9 cellular contexts compared by ENCODE assay signal in the genomic region with DNA sequence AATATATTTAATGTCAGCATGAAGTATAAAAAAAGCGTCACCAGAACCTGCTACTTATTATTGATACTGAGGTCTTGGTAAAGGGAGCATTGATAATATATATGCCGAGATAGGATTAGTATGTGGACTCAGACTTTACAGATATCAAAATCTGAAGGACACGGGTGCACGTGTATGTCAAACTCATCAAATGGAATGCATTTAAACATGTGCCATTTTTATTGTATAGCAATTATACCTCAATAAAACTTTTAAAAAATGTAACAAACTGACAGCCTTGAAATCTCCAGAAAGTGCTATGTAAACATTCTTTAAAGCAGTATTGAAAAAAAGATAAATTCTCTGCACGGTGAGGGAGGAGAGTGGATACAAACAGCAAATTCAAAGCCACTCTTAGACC.
DNase-seq lines count a peak whose midpoint lies in the region; ATAC-seq, FAIRE-seq and TF ChIP-seq lines count a peak whose summit lies in the region.
"Had no signal": no experiment of that assay in that cellular context is flagged by ENCODE, and none has a peak within 500 bp of the region (broad histone marks: within the 10 kb centered on the region; RNA-seq: fewer than 3 reads in every experiment).

No MANE protein-coding gene starts in this region.

- peaks cover 5% of the 10 kb centered on the region; the same call in 1 of the 2 replicates for H3K9me1 ChIP-seq in IMR-90 (ENCODE audit: insufficient read depth, low read length)

- TF ChIP-seq CTCF in AG04450 (IDR thresholded peaks at IDR 0.05; ENCODE audit: low read depth, low read length) (no peak), IMR-90 (conservative IDR thresholded peaks at IDR 0.05; ENCODE audit: low read depth, low read length) (no peak), choroid plexus epithelial cell (conservative IDR thresholded peaks at IDR 0.05; ENCODE audit: low read depth, low read length) (no peak)

- peak overlapping the region; percentile 39; the same call in 1 of the 2 replicates for H3K56ac ChIP-seq in IMR-90 (ENCODE audit: extremely low read depth, insufficient read depth, low read length)

- TF ChIP-seq RAD21 in IMR-90 (IDR thresholded peaks at IDR 0.05; ENCODE audit: low read length), result no peak

- no peaks in the 10 kb centered on the region for H3K27me3 ChIP-seq in AG04450 (ENCODE audit: control insufficient read depth, insufficient read depth, low read length)
- H3K27me3 ChIP-seq in IMR-90 (ENCODE audit: control insufficient read depth, insufficient read depth, low read length), result peaks cover 2% of the 10 kb centered on the region; the same call in 1 of the 2 replicates

- H2BK5ac ChIP-seq in IMR-90 (ENCODE audit: low read depth, low read length, poor library complexity, severe bottlenecking), result no peak overlapping the region

- peaks cover 4 to 12% (median 9%) of the 10 kb centered on the region in 3 donors for H3K4me1 Mint-ChIP-seq in naive B cell

- H2AFZ ChIP-seq in IMR-90 (replicated peaks; ENCODE audit: low read length, poor library complexity), result peak overlapping the region; percentile 95

- H3K79me1 ChIP-seq in IMR-90 (ENCODE audit: low read depth in 1 of 2, low read length in 2 of 2), result peaks cover 15 to 27% of the 10 kb centered on the region in 2 experiments

- H3K9me3 ChIP-seq in AG04450 (ENCODE audit: control insufficient read depth, insufficient read depth, low read length), result no peaks in the 10 kb centered on the region; the same call in 1 of the 2 replicates
- H3K9me3 ChIP-seq in IMR-90 (ENCODE audit: control insufficient read depth, insufficient read depth, low read length), result no peaks in the 10 kb centered on the region

- H2BK120ac ChIP-seq in IMR-90 (ENCODE audit: low read depth, low read length), result no peak overlapping the region

- no peak overlapping the region; a peak in 2 of 4 replicates for H4K8ac ChIP-seq in IMR-90 (ENCODE audit: low read depth in 2 of 2, low read length in 2 of 2)

- peak overlapping the region; percentile 93 for H3K23ac ChIP-seq in IMR-90 (ENCODE audit: low read depth, low read length)

- CTCF ChIA-PET in AG04450 (lab: Charles Lee), result no interaction called here
- CTCF ChIA-PET in IMR-90 (lab: Yijun Ruan, JAX), result no interaction called here

- no peaks in the 10 kb centered on the region for H3K36me3 Mint-ChIP-seq in naive B cell

- peak overlapping the region; percentile 59; the same call in 1 of the 2 replicates for H3K9ac ChIP-seq in IMR-90 (ENCODE audit: low read depth, low read length)

- BruUV-seq in IMR-90 (replicated peaks; lab: Mats Ljungman, UMichigan), result no TSS peak

- peak overlapping the region; percentile 87 for H3K4me3 ChIP-seq in AG04450 (ENCODE audit: low read depth, low read length)
- peak overlapping the region; percentile 84 for H3K4me3 ChIP-seq in IMR-90 (ENCODE audit: insufficient read depth, low read depth, low read length)
- peak overlapping the region; percentile 95 for H3K4me3 ChIP-seq in choroid plexus epithelial cell (ENCODE audit: low read depth, low read length)

- peak overlapping the region; percentile 74; the same call in 1 of the 2 replicates for H3K4ac ChIP-seq in IMR-90 (ENCODE audit: low read depth, low read length)

- no peak overlapping the region for H2AK5ac ChIP-seq in IMR-90 (ENCODE audit: low read depth, low read length)

- WGBS in IMR-90 (ENCODE audit: extremely low coverage in 2 of 2, insufficient read length in 1 of 2), 2 experiments, result no CpG with 5 or more reads among the region's 5 CpGs

- dilution Hi-C loops in IMR-90 (cut with HindIII; ENCODE audit: low sequenced_read_pairs, unreplicated experiment), result no loop called here

- no peak overlapping the region for H4K91ac ChIP-seq in IMR-90 (ENCODE audit: insufficient read depth, low read depth, low read length)

- H2BK15ac ChIP-seq in IMR-90 (ENCODE audit: low read depth, low read length), result no peak overlapping the region

- H3K36me3 ChIP-seq in IMR-90 (ENCODE audit: control insufficient read depth, insufficient read depth, low read length), result no peaks in the 10 kb centered on the region

- intact Hi-C loops in IMR-90 (cut with micrococcal nuclease), result loop anchor here (2.0 kb wide), 1 partner anchor 71 kb away; no protein-coding TSS in a partner anchor

- no peak for FAIRE-seq in frontal cortex (lab: Jason Lieb, UNC)

- no peak overlapping the region for H3K18ac ChIP-seq in IMR-90 (ENCODE audit: low read depth, low read length)

- peaks cover 0 to 2% (median 0%) of the 10 kb centered on the region in 7 donors for H3K9me3 Mint-ChIP-seq in naive B cell

- peak overlapping the region; percentile 83 for H3K4me2 ChIP-seq in IMR-90 (ENCODE audit: low read depth, low read length)

- no peak for ATAC-seq in IMR-90 (ENCODE audit: low read depth)
- no peak for ATAC-seq in naive B cell (ENCODE audit: low read depth in 2 of 2)
- ATAC-seq in HG03159 (IDR thresholded peaks at IDR 0.05; ENCODE audit: unreplicated experiment), result no peak

- H3K4me1 ChIP-seq in IMR-90 (ENCODE audit: control insufficient read depth, insufficient read depth, low read length), result peaks cover 2% of the 10 kb centered on the region; the same call in 1 of the 2 replicates

- H2BK20ac ChIP-seq in IMR-90 (ENCODE audit: low read depth, low read length), result no peak overlapping the region

- no peaks in the 10 kb centered on the region for H3K27me3 Mint-ChIP-seq in naive B cell

- H2AK9ac ChIP-seq in IMR-90 (replicated peaks; ENCODE audit: low read depth, low read length, poor library complexity), result no peak overlapping the region

- no peak for TF ChIP-seq POLR2A in IMR-90 (IDR thresholded peaks at IDR 0.05; ENCODE audit: low read depth, low read length)

- in situ Hi-C loops in IMR-90 (cut with MboI; ENCODE audit: low sequenced_read_pairs), result no loop called here

- 0 out of 2 replicates have a peak overlapping the region, but pooled peaks have one; percentile 5 for H3K14ac ChIP-seq in IMR-90 (replicated peaks; ENCODE audit: low read depth, low read length)

- peak overlapping the region; percentile 38 to 99 (median 97) for H3K27ac Mint-ChIP-seq in naive B cell

- POLR2A ChIA-PET in AG04450 (lab: Yijun Ruan, JAX) (no interaction called here), IMR-90 (lab: Charles Lee; ENCODE audit: unreplicated experiment) (no interaction called here)

- no peak for DNase-seq in AG04450 (ENCODE audit: low read depth, low spot score)
- DNase-seq in IMR-90, result no peak
- no peak for DNase-seq in choroid plexus epithelial cell (ENCODE audit: low read depth)
- DNase-seq in naive B cell, result no peak
- DNase-seq in activated effector memory CD4-positive, alpha-beta T cell treated with anti-CD3 and anti-CD28 coated beads, Interleukin-2, amount 50 U/mL, for 16 hours, result no peak
- no peak for DNase-seq in frontal cortex (ENCODE audit: low spot score in 2 of 2)
- DNase-seq in NOMO-1 treated with DMSO at 0.1 percent for 48 hours (lab: John Stamatoyannopoulos, UW; ENCODE audit: unreplicated experiment), result no peak
- DNase-seq: NCI-H2029 had no signal

- H4K20me1 ChIP-seq in IMR-90 (ENCODE audit: insufficient read depth, low read length), result no peaks in the 10 kb centered on the region

- H3K27ac ChIP-seq in AG04450 (ENCODE audit: low read depth, low read length) (peak overlapping the region; percentile 61), IMR-90 (ENCODE audit: insufficient read depth, low read length) (no peak overlapping the region; the same call in 1 of the 2 replicates)

- H3K4me3 Mint-ChIP-seq in naive B cell, result peak overlapping the region; percentile 93 to 99 (median 97)

- H4K5ac ChIP-seq in IMR-90 (ENCODE audit: low read depth, low read length), result no peak overlapping the region

TF ChIP-seq in IMR-90, 13 proteins besides CTCF, POLR2A, EP300 and RAD21:
- TF ChIP-seq MXI1 (IDR thresholded peaks at IDR 0.05; ENCODE audit: borderline replicate concordance, low read depth, low read length) (no peak), BHLHE40 (IDR thresholded peaks at IDR 0.05; ENCODE audit: low read depth, low read length) (no peak), NFE2L2 (IDR thresholded peaks at IDR 0.05; ENCODE audit: low read depth, low read length) (no peak), MAFK (IDR thresholded peaks at IDR 0.05; ENCODE audit: low read depth, low read length) (no peak), RCOR1 (IDR thresholded peaks at IDR 0.05; ENCODE audit: insufficient replicate concordance, low read length) (no peak), MAZ (IDR thresholded peaks at IDR 0.05; ENCODE audit: borderline replicate concordance, low read depth, low read length) (no peak), CEBPB (IDR thresholded peaks at IDR 0.05; ENCODE audit: low read depth, low read length) (no peak), CHD1 (IDR thresholded peaks at IDR 0.05; ENCODE audit: low read depth, low read length) (no peak), RFX5 (IDR thresholded peaks at IDR 0.05; ENCODE audit: low read depth, low read length) (no peak), FOS (IDR thresholded peaks at IDR 0.05; ENCODE audit: low read depth, low read length) (no peak), SMC3 (IDR thresholded peaks at IDR 0.05; ENCODE audit: low read depth, low read length) (no peak)
- TF ChIP-seq, protein P1, sequence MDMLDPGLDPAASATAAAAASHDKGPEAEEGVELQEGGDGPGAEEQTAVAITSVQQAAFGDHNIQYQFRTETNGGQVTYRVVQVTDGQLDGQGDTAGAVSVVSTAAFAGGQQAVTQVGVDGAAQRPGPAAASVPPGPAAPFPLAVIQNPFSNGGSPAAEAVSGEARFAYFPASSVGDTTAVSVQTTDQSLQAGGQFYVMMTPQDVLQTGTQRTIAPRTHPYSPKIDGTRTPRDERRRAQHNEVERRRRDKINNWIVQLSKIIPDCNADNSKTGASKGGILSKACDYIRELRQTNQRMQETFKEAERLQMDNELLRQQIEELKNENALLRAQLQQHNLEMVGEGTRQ (IDR thresholded peaks at IDR 0.05; ENCODE audit: low read depth, low read length), result no peak
- TF ChIP-seq, protein P2, sequence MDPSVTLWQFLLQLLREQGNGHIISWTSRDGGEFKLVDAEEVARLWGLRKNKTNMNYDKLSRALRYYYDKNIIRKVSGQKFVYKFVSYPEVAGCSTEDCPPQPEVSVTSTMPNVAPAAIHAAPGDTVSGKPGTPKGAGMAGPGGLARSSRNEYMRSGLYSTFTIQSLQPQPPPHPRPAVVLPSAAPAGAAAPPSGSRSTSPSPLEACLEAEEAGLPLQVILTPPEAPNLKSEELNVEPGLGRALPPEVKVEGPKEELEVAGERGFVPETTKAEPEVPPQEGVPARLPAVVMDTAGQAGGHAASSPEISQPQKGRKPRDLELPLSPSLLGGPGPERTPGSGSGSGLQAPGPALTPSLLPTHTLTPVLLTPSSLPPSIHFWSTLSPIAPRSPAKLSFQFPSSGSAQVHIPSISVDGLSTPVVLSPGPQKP (IDR thresholded peaks at IDR 0.05; ENCODE audit: borderline replicate concordance, low read depth, low read length), result no peak
